15 cellular contexts compared by ENCODE assay signal in the genomic region with DNA sequence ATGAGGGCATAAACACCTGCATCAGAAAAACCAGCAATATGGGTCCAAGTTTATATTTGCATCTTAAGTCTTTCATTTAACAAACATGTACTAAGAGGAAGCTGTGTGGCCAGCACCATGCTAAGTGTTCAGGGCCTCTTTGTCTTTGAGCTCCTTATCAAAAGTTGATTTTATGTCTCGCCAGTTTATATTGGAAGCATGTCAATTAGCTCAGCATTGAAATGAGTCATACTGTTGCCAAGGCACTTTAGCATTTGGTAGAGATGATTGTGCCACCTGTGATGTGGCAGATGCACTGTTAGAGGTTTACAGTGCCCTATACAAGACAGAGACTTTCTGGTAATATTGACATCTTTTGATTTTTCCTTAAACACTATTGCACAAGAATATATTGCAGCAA.
DNase-seq lines count a peak whose midpoint lies in the region; ATAC-seq lines count a peak whose summit lies in the region.
"Had no signal": no experiment of that assay in that cellular context is flagged by ENCODE, and none has a peak within 500 bp of the region (broad histone marks: within the 10 kb centered on the region; RNA-seq: fewer than 3 reads in every experiment).

No MANE protein-coding gene starts in this region.

- CTCF ChIA-PET in T-cell (lab: Charles Lee): interaction anchor here in 1 of 2 donors (0.6 to 0.9 kb wide), 3 partner anchors 12 to 711 kb away, joined by 3 to 4 read pairs (median 3); no protein-coding TSS in a partner anchor

- DNase-seq in HCEC 1CT: peak; percentile 22
- peak; percentile 19 for DNase-seq in NCI-H69 (lab: John Stamatoyannopoulos, UW)
- DNase-seq in epithelial cell of prostate (ENCODE audit: low read depth, low spot score): peak; percentile 22
- peak; percentile 82 for DNase-seq in renal cortical epithelial cell (ENCODE audit: low read depth)
- no peak for DNase-seq in T-cell
- DNase-seq: activated CD8-positive, alpha-beta T cell treated with anti-CD3 and anti-CD28 coated beads for 36 hours; activated naive CD4-positive, alpha-beta T cell treated with anti-CD3 and anti-CD28 coated beads, Interleukin-2, amount 50 U/mL, for 16 hours; DMS79; effector CD4-positive, alpha-beta T cell; KBM-7; NCI-H510A; stimulated activated CD4-positive, alpha-beta T cell treated with anti-CD3 and anti-CD28 coated beads, Interleukin-2, amount 100 ng/mL, for 48 hours had no signal

- H3K4me1 Mint-ChIP-seq in T-cell: no peaks in the 10 kb centered on the region

- POLR2A ChIA-PET in T-cell (lab: Charles Lee): no interaction called here

- H3K9me3 Mint-ChIP-seq in T-cell: no peaks in the 10 kb centered on the region
- H3K9me3 Mint-ChIP-seq: activated CD8-positive, alpha-beta T cell treated with anti-CD3 and anti-CD28 coated beads for 36 hours had no signal

- H3K27ac ChIP-seq in epithelial cell of prostate: no peak overlapping the region
- H3K27ac ChIP-seq: suprapubic skin had no signal

- H3K27me3 Mint-ChIP-seq in T-cell: peaks cover 0 to 2% of the 10 kb centered on the region in 2 donors

- ATAC-seq in GM19397 (IDR thresholded peaks at IDR 0.05; ENCODE audit: unreplicated experiment) (no peak), T-cell (replicated peaks in 1 of 4) (no peak), esophagus mucosa (no peak)
- ATAC-seq: activated CD8-positive, alpha-beta T cell treated with anti-CD3 and anti-CD28 coated beads for 36 hours had no signal

- H3K27ac Mint-ChIP-seq in T-cell: no peak overlapping the region
- H3K27ac Mint-ChIP-seq: activated CD8-positive, alpha-beta T cell treated with anti-CD3 and anti-CD28 coated beads for 36 hours had no signal

- H3K4me3 Mint-ChIP-seq in T-cell: no peak overlapping the region
- H3K4me3 Mint-ChIP-seq: activated CD8-positive, alpha-beta T cell treated with anti-CD3 and anti-CD28 coated beads for 36 hours had no signal

- H3K36me3 Mint-ChIP-seq in T-cell: no peaks in the 10 kb centered on the region

Comparison
In these comparisons a context has a peak if more than half of its experiments do, and no peak if none do; other contexts are left out.
1. DNase-seq: peak in HCEC 1CT (single experiment), NCI-H69 (single experiment), epithelial cell of prostate (single experiment) and renal cortical epithelial cell (single experiment); none in T-cell (0 of 34).